17 cellular contexts compared by ENCODE assay signal in genomic region chr11:29224739-29225384, GRCh38.
DNase-seq lines count a peak whose midpoint lies in the region; ATAC-seq and TF ChIP-seq lines count a peak whose summit lies in the region.
"Had no signal": no experiment of that assay in that cellular context is flagged by ENCODE, and none has a peak within 500 bp of the region (broad histone marks: within the 10 kb centered on the region; RNA-seq: fewer than 3 reads in every experiment).

No MANE protein-coding gene starts in this region.

- no peak overlapping the region for H3K9ac ChIP-seq in endodermal cell (ENCODE audit: extremely low read depth, low read length, poor library complexity, severe bottlenecking)

- no peaks in the 10 kb centered on the region for H3K36me3 Mint-ChIP-seq in endodermal cell (ENCODE audit: low read depth)
- H3K36me3 Mint-ChIP-seq in activated CD4-positive, alpha-beta T cell treated with anti-CD3 and anti-CD28 coated beads, Interleukin-2, amount 10 ng/mL, durations not matched to agents 24 days and 14 days (ENCODE audit: low read depth), result no peaks in the 10 kb centered on the region
- H3K36me3 Mint-ChIP-seq in naive thymus-derived CD8-positive, alpha-beta T cell, result no peaks in the 10 kb centered on the region
- H3K36me3 Mint-ChIP-seq: CD4-positive, alpha-beta memory T cell had no signal

- H3K4me3 Mint-ChIP-seq in endodermal cell, result no peak overlapping the region
- no peak overlapping the region for H3K4me3 Mint-ChIP-seq in activated CD4-positive, alpha-beta T cell treated with anti-CD3 and anti-CD28 coated beads, Interleukin-2, amount 10 ng/mL, durations not matched to agents 24 days and 14 days
- H3K4me3 Mint-ChIP-seq in naive thymus-derived CD8-positive, alpha-beta T cell, result no peak overlapping the region
- H3K4me3 Mint-ChIP-seq: CD4-positive, alpha-beta memory T cell had no signal

- H3K27ac ChIP-seq in endodermal cell (ENCODE audit: low read depth, low read length), result no peak overlapping the region
- H3K27ac ChIP-seq: 22Rv1 had no signal

- no peaks in the 10 kb centered on the region for H3K27me3 Mint-ChIP-seq in endodermal cell (ENCODE audit: insufficient read depth)
- H3K27me3 Mint-ChIP-seq in activated CD4-positive, alpha-beta T cell treated with anti-CD3 and anti-CD28 coated beads, Interleukin-2, amount 10 ng/mL, durations not matched to agents 24 days and 14 days, result no peaks in the 10 kb centered on the region
- H3K27me3 Mint-ChIP-seq in naive thymus-derived CD8-positive, alpha-beta T cell, result no peaks in the 10 kb centered on the region
- H3K27me3 Mint-ChIP-seq: CD4-positive, alpha-beta memory T cell had no signal

- peak; percentile 30 for DNase-seq in Right ventricle myocardium superior
- DNase-seq in left cardiac atrium, result no peak
- peak; percentile 81 for DNase-seq in endodermal cell
- DNase-seq in islet precursor cell, result peak; percentile 59
- DNase-seq in amniotic stem cell (lab: John Stamatoyannopoulos, UW), result no peak
- DNase-seq in activated CD4-positive, alpha-beta T cell treated with anti-CD3 and anti-CD28 coated beads, Interleukin-2, amount 10 ng/mL, durations not matched to agents 24 days and 14 days, result no peak
- no peak for DNase-seq in naive thymus-derived CD8-positive, alpha-beta T cell
- DNase-seq: Calu3; CD4-positive, alpha-beta memory T cell; DMS79; KBM-7; MV-4-11; NCI-H1436 treated with DMSO at 0.1 percent for 48 hours; NCI-H2081; NCI-H748 treated with DMSO at 0.1 percent for 48 hours had no signal

- no peaks in the 10 kb centered on the region for H3K9me3 ChIP-seq in endodermal cell (ENCODE audit: control insufficient read depth, low read length)

- no peak for TF ChIP-seq CTCF in endodermal cell (conservative IDR thresholded peaks at IDR 0.05)

- H3K36me3 ChIP-seq in endodermal cell (ENCODE audit: control insufficient read depth, insufficient read depth, low read length), result no peaks in the 10 kb centered on the region

- no peak for ATAC-seq in Right ventricle myocardium superior (ENCODE audit: poor library complexity)
- ATAC-seq in left cardiac atrium, result no peak
- no peak for ATAC-seq in HG03025 (IDR thresholded peaks at IDR 0.05; ENCODE audit: low FRiP score, unreplicated experiment)
- ATAC-seq in naive thymus-derived CD8-positive, alpha-beta T cell, result no peak

- POLR2A ChIA-PET in naive thymus-derived CD8-positive, alpha-beta T cell (lab: Charles Lee), result no interaction called here

- intact Hi-C loops in Right ventricle myocardium superior (cut with DNase I), result no loop called here
- intact Hi-C loops in left cardiac atrium (cut with DNase I), result no loop called here
- intact Hi-C loops in activated CD4-positive, alpha-beta T cell treated with anti-CD3 and anti-CD28 coated beads, Interleukin-2, amount 10 ng/mL, durations not matched to agents 24 days and 14 days (cut with micrococcal nuclease), result no loop called here

- 77 to 93% methylated on average over 4 to 9 of the region's 9 CpGs for WGBS in endodermal cell (ENCODE audit: insufficient coverage in 1 of 2, insufficient read length in 1 of 2), 2 experiments

- H3K4me1 ChIP-seq in endodermal cell (ENCODE audit: control insufficient read depth, insufficient read depth, low read length), result no peaks in the 10 kb centered on the region

- no peak overlapping the region for H3K4me3 ChIP-seq in endodermal cell (ENCODE audit: low read length)

- H3K4me1 Mint-ChIP-seq in endodermal cell, result peaks cover 3% of the 10 kb centered on the region
- H3K4me1 Mint-ChIP-seq in activated CD4-positive, alpha-beta T cell treated with anti-CD3 and anti-CD28 coated beads, Interleukin-2, amount 10 ng/mL, durations not matched to agents 24 days and 14 days, result no peaks in the 10 kb centered on the region
- H3K4me1 Mint-ChIP-seq in naive thymus-derived CD8-positive, alpha-beta T cell, result no peaks in the 10 kb centered on the region
- H3K4me1 Mint-ChIP-seq: CD4-positive, alpha-beta memory T cell had no signal

- no peaks in the 10 kb centered on the region for H3K27me3 ChIP-seq in endodermal cell (ENCODE audit: control insufficient read depth, insufficient read depth, low read length, poor library complexity, severe bottlenecking)

- peaks cover 4% of the 10 kb centered on the region for H3K9me3 Mint-ChIP-seq in endodermal cell
- peaks cover 11% of the 10 kb centered on the region for H3K9me3 Mint-ChIP-seq in activated CD4-positive, alpha-beta T cell treated with anti-CD3 and anti-CD28 coated beads, Interleukin-2, amount 10 ng/mL, durations not matched to agents 24 days and 14 days
- H3K9me3 Mint-ChIP-seq in naive thymus-derived CD8-positive, alpha-beta T cell, result peaks cover 9 to 53% (median 17%) of the 10 kb centered on the region in 9 donors

- no peak overlapping the region for H3K27ac Mint-ChIP-seq in endodermal cell
- no peak overlapping the region for H3K27ac Mint-ChIP-seq in activated CD4-positive, alpha-beta T cell treated with anti-CD3 and anti-CD28 coated beads, Interleukin-2, amount 10 ng/mL, durations not matched to agents 24 days and 14 days
- no peak overlapping the region for H3K27ac Mint-ChIP-seq in naive thymus-derived CD8-positive, alpha-beta T cell
- H3K27ac Mint-ChIP-seq: CD4-positive, alpha-beta memory T cell had no signal

Comparison
In these comparisons a context has a peak if more than half of its experiments do, and no peak if none do; other contexts are left out.
1. DNase-seq: peak in Right ventricle myocardium superior (single experiment), endodermal cell (single experiment) and islet precursor cell (single experiment); none in left cardiac atrium (single experiment), amniotic stem cell (single experiment), activated CD4-positive, alpha-beta T cell treated with anti-CD3 and anti-CD28 coated beads, Interleukin-2, amount 10 ng/mL, durations not matched to agents 24 days and 14 days (single experiment) and naive thymus-derived CD8-positive, alpha-beta T cell (0 of 10).